In the genomic region with DNA sequence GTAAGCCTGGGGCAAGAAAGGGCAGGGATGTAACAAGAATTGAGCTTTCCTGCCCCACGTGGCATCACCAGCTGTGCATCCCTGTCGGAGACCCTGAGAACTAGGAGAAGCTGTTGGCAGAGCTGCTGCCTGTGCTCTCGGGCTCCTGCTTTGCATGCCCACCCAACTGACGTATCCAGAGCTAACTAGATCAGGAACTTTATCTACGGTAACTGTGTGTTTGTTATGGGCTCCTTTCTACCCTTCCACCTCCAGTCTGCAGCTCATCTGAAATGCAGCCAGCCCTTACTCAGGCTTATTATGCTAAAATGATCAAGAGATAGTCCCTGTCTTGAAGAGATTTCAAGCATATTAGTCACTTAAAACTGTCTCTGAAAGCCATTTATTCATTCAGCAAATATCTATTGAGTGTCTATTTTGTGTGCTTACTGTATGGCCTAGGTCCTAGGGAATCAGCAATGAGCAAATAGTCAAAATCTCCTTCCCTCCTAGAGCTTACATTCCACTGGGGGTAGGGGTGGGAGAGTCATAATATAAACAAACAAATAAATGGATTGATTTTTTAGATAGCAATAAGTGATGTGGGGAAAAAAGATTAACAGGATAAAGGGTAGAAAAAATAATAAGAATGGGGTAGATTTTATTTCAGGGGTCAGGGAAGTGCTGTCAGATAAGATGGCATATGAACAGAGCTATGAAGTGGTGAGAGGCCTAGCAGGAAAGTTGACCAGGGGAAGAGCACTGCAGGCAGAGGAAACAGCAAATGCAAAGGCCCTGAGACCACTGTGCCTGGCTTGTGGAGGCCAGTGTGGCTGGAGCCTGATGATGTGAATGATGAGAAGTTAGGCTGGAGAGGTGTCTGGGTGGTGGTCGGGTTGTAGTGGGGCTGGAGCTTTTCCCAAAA, we compare ENCODE assay signal across 11 cellular contexts.
DNase-seq lines count a peak whose midpoint lies in the region; ATAC-seq and TF ChIP-seq lines count a peak whose summit lies in the region.
"Had no signal": no experiment of that assay in that cellular context is flagged by ENCODE, and none has a peak within 500 bp of the region (broad histone marks: within the 10 kb centered on the region; RNA-seq: fewer than 3 reads in every experiment).

No MANE protein-coding gene starts in this region.

- no peak overlapping the region for H3K4me3 ChIP-seq in AG10803 (ENCODE audit: low read length)
- no peak overlapping the region for H3K4me3 ChIP-seq in HEK293 (ENCODE audit: low read depth, low read length)
- no peak overlapping the region for H3K4me3 ChIP-seq in adipocyte (ENCODE audit: low read length)
- H3K4me3 ChIP-seq in Karpas-422 (ENCODE audit: low read length) = no peak overlapping the region
- no peak overlapping the region for H3K4me3 ChIP-seq in upper lobe of right lung
- H3K4me3 ChIP-seq: heart left ventricle had no signal

- POLR2A ChIA-PET in HEK293 (lab: Yijun Ruan, JAX) = no interaction called here

- no peak overlapping the region for H3K4me2 ChIP-seq in Karpas-422 (ENCODE audit: low read depth, low read length, poor library complexity, severe bottlenecking)

- intact Hi-C loops in upper lobe of right lung (cut with DNase I) = no loop called here

- H3K79me2 ChIP-seq in Karpas-422 (ENCODE audit: low read length) = no peaks in the 10 kb centered on the region

- CTCF ChIA-PET in HEK293 (lab: Yijun Ruan, JAX) = interaction anchor here (0.8 kb wide), 1 partner anchor 77 kb away, joined by 3 read pairs; no protein-coding TSS in a partner anchor

- H3K4me1 ChIP-seq in HEK293 (ENCODE audit: control insufficient read depth, insufficient read depth, low read length) (no peaks in the 10 kb centered on the region), adipocyte (ENCODE audit: control insufficient read depth, insufficient read depth, low read length) (peaks cover 18% of the 10 kb centered on the region), Karpas-422 (ENCODE audit: low read length) (no peaks in the 10 kb centered on the region), upper lobe of right lung (no peaks in the 10 kb centered on the region)

- TF ChIP-seq CTCF in AG10803 (conservative IDR thresholded peaks at IDR 0.05; ENCODE audit: low read length) = no peak
- no peak for TF ChIP-seq CTCF in HEK293 (tag by site-specific recombination; IDR thresholded peaks at IDR 0.05)
- no peak for TF ChIP-seq CTCF in upper lobe of right lung (IDR thresholded peaks at IDR 0.05)

- H3K9ac ChIP-seq in adipocyte (ENCODE audit: low read length) = no peak overlapping the region
- H3K9ac ChIP-seq in Karpas-422 (ENCODE audit: low read length) = no peak overlapping the region

- H3K9me3 ChIP-seq in HEK293 (ENCODE audit: control insufficient read depth, insufficient read depth, low read depth, low read length) (no peaks in the 10 kb centered on the region), adipocyte (ENCODE audit: control insufficient read depth, low read length) (peaks cover 16% of the 10 kb centered on the region), Karpas-422 (ENCODE audit: low read length) (no peaks in the 10 kb centered on the region), upper lobe of right lung (no peaks in the 10 kb centered on the region)

- no peak overlapping the region for H2AFZ ChIP-seq in Karpas-422 (ENCODE audit: low read length)

- no peaks in the 10 kb centered on the region for H4K20me1 ChIP-seq in Karpas-422 (ENCODE audit: insufficient read depth, low read depth, low read length)

- H3K36me3 ChIP-seq in HEK293 (ENCODE audit: control insufficient read depth in 2 of 2, insufficient read depth in 1 of 2, low read length in 2 of 2) (no peaks in the 10 kb centered on the region), adipocyte (ENCODE audit: control insufficient read depth, insufficient read depth, low read length, severe bottlenecking) (peaks cover 8% of the 10 kb centered on the region), Karpas-422 (ENCODE audit: insufficient read depth, low read length) (no peaks in the 10 kb centered on the region), upper lobe of right lung (no peaks in the 10 kb centered on the region)
- H3K36me3 ChIP-seq: heart left ventricle had no signal

- H3K27me3 ChIP-seq in adipocyte (replicated peaks; ENCODE audit: control insufficient read depth, insufficient read depth, low read length) = no peaks in the 10 kb centered on the region
- no peaks in the 10 kb centered on the region for H3K27me3 ChIP-seq in Karpas-422 (ENCODE audit: low read length)
- H3K27me3 ChIP-seq in upper lobe of right lung = no peaks in the 10 kb centered on the region
- H3K27me3 ChIP-seq: heart left ventricle had no signal

- H3K27ac ChIP-seq in HEK293 (ENCODE audit: extremely low read depth, low read depth, low read length) (no peak overlapping the region), Karpas-422 (ENCODE audit: low read length) (no peak overlapping the region), upper lobe of right lung (no peak overlapping the region)

- H3K9me2 ChIP-seq in Karpas-422 (replicated peaks; ENCODE audit: insufficient read depth, low read length) = no peaks in the 10 kb centered on the region

- ATAC-seq in upper lobe of right lung (no peak), GM21786 (IDR thresholded peaks at IDR 0.05; ENCODE audit: unreplicated experiment) (no peak)

- DNase-seq in AG10803 (ENCODE audit: low read depth) (peak; percentile 72), adipocyte (ENCODE audit: low read depth) (peak; percentile 60), iris pigment epithelial cell (ENCODE audit: low read depth) (peak; percentile 82), Karpas-422 (no peak), T-helper 2 cell (no peak), upper lobe of right lung (no peak)
- DNase-seq: activated gamma-delta T cell, heart left ventricle, OCI-M1 had no signal

TF ChIP-seq in HEK293, 187 proteins besides CTCF, POLR2A, EP300 and RAD21:
- no peak for TF ChIP-seq ZNF362 (tag by site-specific recombination; IDR thresholded peaks at IDR 0.05)
- TF ChIP-seq ZNF623 (tag by site-specific recombination; IDR thresholded peaks at IDR 0.05) = peak; percentile 38; the same call in 1 of the 2 replicates
TF ChIP-seq in HEK293: peak in this region for 1.

Comparison
In these comparisons a context has a peak if more than half of its experiments do, and no peak if none do; other contexts are left out.
1. DNase-seq: peak in AG10803 (single experiment), adipocyte (single experiment) and iris pigment epithelial cell (single experiment); none in Karpas-422 (single experiment), T-helper 2 cell (0 of 5) and upper lobe of right lung (single experiment).